Comparison of ENCODE assay signal across 9 cellular contexts in genomic region chr9:136693490-136694162, GRCh38. TPM values are rescaled to one million over a fixed set of nuclear protein-coding genes. Genes with fewer than 3 reads are reported as not detected.
DNase-seq lines count a peak whose midpoint lies in the region; ATAC-seq and TF ChIP-seq lines count a peak whose summit lies in the region.
"Had no signal": no experiment of that assay in that cellular context is flagged by ENCODE, and none has a peak within 500 bp of the region (broad histone marks: within the 10 kb centered on the region; RNA-seq: fewer than 3 reads in every experiment).

No MANE protein-coding gene starts in this region.

- peak; percentile 38 for ATAC-seq in stimulated activated naive CD8-positive, alpha-beta T cell treated with anti-CD3 and anti-CD28 coated beads, Interleukin-15, Interleukin-2, amounts not matched to agents 100 U/mL and 50 U/mL, for 24 hours
- no peak for ATAC-seq in stimulated activated naive CD8-positive, alpha-beta T cell treated with anti-CD3 and anti-CD28 coated beads, Interleukin-15, amount 100 ng/mL, for 72 hours
- no peak for ATAC-seq in GM21447 (IDR thresholded peaks at IDR 0.05; ENCODE audit: unreplicated experiment)
- no peak for ATAC-seq in HG03196 (IDR thresholded peaks at IDR 0.05; ENCODE audit: unreplicated experiment)

- no peaks in the 10 kb centered on the region for H3K9me3 Mint-ChIP-seq in stimulated activated naive CD8-positive, alpha-beta T cell treated with anti-CD3 and anti-CD28 coated beads, Interleukin-15, amount 100 ng/mL, for 72 hours

- H3K27me3 Mint-ChIP-seq in stimulated activated naive CD8-positive, alpha-beta T cell treated with anti-CD3 and anti-CD28 coated beads, Interleukin-15, amount 100 ng/mL, for 72 hours: peaks cover 13% of the 10 kb centered on the region

- H3K4me1 Mint-ChIP-seq in stimulated activated naive CD8-positive, alpha-beta T cell treated with anti-CD3 and anti-CD28 coated beads, Interleukin-15, amount 100 ng/mL, for 72 hours: peaks cover 47% of the 10 kb centered on the region

- no peak overlapping the region for H3K4me3 ChIP-seq in kidney epithelial cell (ENCODE audit: low read depth, low read length)

- no peak overlapping the region for H3K4me3 Mint-ChIP-seq in stimulated activated naive CD8-positive, alpha-beta T cell treated with anti-CD3 and anti-CD28 coated beads, Interleukin-15, amount 100 ng/mL, for 72 hours

- H3K27me3 ChIP-seq in kidney epithelial cell (ENCODE audit: control insufficient read depth, insufficient read depth, low read length): peaks cover 4% of the 10 kb centered on the region

- TF ChIP-seq CTCF in kidney epithelial cell (IDR thresholded peaks at IDR 0.05; ENCODE audit: insufficient read depth, low read length, poor library complexity, severe bottlenecking): no peak
- TF ChIP-seq CTCF in GM10266 (IDR thresholded peaks at IDR 0.05; ENCODE audit: control insufficient read depth, insufficient read depth, low read depth, missing control alignments): no peak
- TF ChIP-seq CTCF in GM20000 (IDR thresholded peaks at IDR 0.05; ENCODE audit: extremely low read depth, missing control alignments): no peak

- no peaks in the 10 kb centered on the region for H3K36me3 ChIP-seq in kidney epithelial cell (ENCODE audit: control insufficient read depth, insufficient read depth, low read length)

- DNase-seq in stimulated activated naive CD8-positive, alpha-beta T cell treated with anti-CD3 and anti-CD28 coated beads, Interleukin-15, Interleukin-2, amounts not matched to agents 100 U/mL and 50 U/mL, for 24 hours: peak; percentile 27
- no peak for DNase-seq in stimulated activated naive CD8-positive, alpha-beta T cell treated with anti-CD3 and anti-CD28 coated beads, Interleukin-15, amount 100 ng/mL, for 72 hours
- peak; percentile 94 for DNase-seq in SW480 (ENCODE audit: low spot score)
- DNase-seq in kidney epithelial cell (ENCODE audit: low read depth): peak; percentile 47
- no peak for DNase-seq in GM10266 (ENCODE audit: extremely low spot score)
- no peak for DNase-seq in GM20000 (ENCODE audit: low spot score)
- DNase-seq: T1000 had no signal

- no peak overlapping the region for H3K27ac Mint-ChIP-seq in stimulated activated naive CD8-positive, alpha-beta T cell treated with anti-CD3 and anti-CD28 coated beads, Interleukin-15, amount 100 ng/mL, for 72 hours

RNA-seq across cellular contexts. Expression of gene AGPAT2, which starts 6.4 kb away (rescaled TPM):
- 72.9 and 81.2 TPM in 2 replicates for total RNA-seq in kidney epithelial cell

RNA-seq across cellular contexts. Expression of gene DIPK1B, which starts 18.7 kb away (rescaled TPM):
- total RNA-seq in kidney epithelial cell: 17.1 and 27.0 TPM in 2 replicates

RNA-seq across cellular contexts. Expression of gene EGFL7, which starts 30.9 kb away (rescaled TPM):
- 56.2 and 58.7 TPM in 2 replicates for total RNA-seq in kidney epithelial cell

RNA-seq across cellular contexts. Expression of gene LCN10, which starts 49.1 kb away (rescaled TPM):
- 0.21 TPM in 1 of 2 replicates, not detected in the other for total RNA-seq in kidney epithelial cell

RNA-seq across cellular contexts. Expression of gene LCN6, which starts 54.7 kb away (rescaled TPM):
- not detected in 2 replicates for total RNA-seq in kidney epithelial cell

Comparison
In these comparisons a context has a peak if more than half of its experiments do, and no peak if none do; other contexts are left out.
1. DNase-seq: peak in stimulated activated naive CD8-positive, alpha-beta T cell treated with anti-CD3 and anti-CD28 coated beads, Interleukin-15, Interleukin-2, amounts not matched to agents 100 U/mL and 50 U/mL, for 24 hours (single experiment), SW480 (single experiment) and kidney epithelial cell (single experiment); none in stimulated activated naive CD8-positive, alpha-beta T cell treated with anti-CD3 and anti-CD28 coated beads, Interleukin-15, amount 100 ng/mL, for 72 hours (0 of 2), GM10266 (single experiment) and GM20000 (single experiment).